Comparison of ENCODE assay signal across 18 cellular contexts in the genomic region with DNA sequence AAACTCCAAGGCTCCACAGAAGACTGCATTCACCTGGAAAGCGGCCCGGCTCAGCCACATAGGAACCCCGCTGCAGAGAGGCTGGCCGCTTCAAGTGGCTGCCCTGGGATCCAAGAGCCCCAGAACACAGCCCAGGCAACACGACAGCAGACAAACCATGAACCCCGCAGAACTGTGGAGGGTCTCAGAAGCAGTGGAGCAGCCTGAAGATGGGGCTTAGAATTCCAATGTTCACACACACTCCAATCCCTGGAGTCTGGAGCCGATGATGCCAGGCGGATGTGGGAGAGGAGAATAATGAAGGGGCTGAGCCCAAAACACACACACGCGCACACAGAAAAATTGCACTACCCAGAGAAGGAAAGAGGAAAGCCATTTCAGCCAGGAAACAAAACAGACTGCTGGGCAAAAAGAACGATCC. TPM values are rescaled to one million over a fixed set of nuclear protein-coding genes. Genes with fewer than 3 reads are reported as not detected.
DNase-seq lines count a peak whose midpoint lies in the region; ATAC-seq and TF ChIP-seq lines count a peak whose summit lies in the region.
"Had no signal": no experiment of that assay in that cellular context is flagged by ENCODE, and none has a peak within 500 bp of the region (broad histone marks: within the 10 kb centered on the region; RNA-seq: fewer than 3 reads in every experiment).

No MANE protein-coding gene starts in this region.

- peaks cover 34% of the 10 kb centered on the region for H3K4me1 Mint-ChIP-seq in WTC11
- H3K4me1 Mint-ChIP-seq: CD14-positive monocyte had no signal

- no peak for TF ChIP-seq CTCF in WTC11 (IDR thresholded peaks at IDR 0.05)
- TF ChIP-seq CTCF in fibroblast of lung (conservative IDR thresholded peaks at IDR 0.05 in 1 of 2, IDR thresholded peaks at IDR 0.05 in 1 of 2; ENCODE audit: low read depth in 1 of 2, low read length in 2 of 2): no peak
- TF ChIP-seq CTCF in tibial artery (IDR thresholded peaks at IDR 0.05): no peak

- no peaks in the 10 kb centered on the region for H3K27me3 ChIP-seq in fibroblast of lung (ENCODE audit: control insufficient read depth, insufficient read depth, low read length)
- no peaks in the 10 kb centered on the region for H3K27me3 ChIP-seq in muscle layer of colon (ENCODE audit: control insufficient read depth in 1 of 2, insufficient read depth in 2 of 2, low read length in 2 of 2)
- H3K27me3 ChIP-seq in tibial artery: no peaks in the 10 kb centered on the region
- H3K27me3 ChIP-seq: body of pancreas, pancreas, vagina had no signal

- no peak for DNase-seq in WTC11 (ENCODE audit: low spot score)
- peak in 1 of 2 donors; percentile 65 for DNase-seq in fibroblast of lung (ENCODE audit: low read depth in 2 of 2)
- DNase-seq in tibial artery: no peak
- no peak for DNase-seq in GOT3 (lab: John Stamatoyannopoulos, UW)
- no peak for DNase-seq in central memory CD4-positive, alpha-beta T cell
- DNase-seq: activated effector memory CD4-positive, alpha-beta T cell treated with anti-CD3 and anti-CD28 coated beads, Interleukin-2, amount 50 U/mL, for 16 hours; body of pancreas; KBM-7; NCI-H1417; NCI-H446 treated with DMSO at 0.1 percent for 48 hours; pancreas; stimulated activated CD4-positive, alpha-beta T cell treated with anti-CD3 and anti-CD28 coated beads, Interleukin-15, amount 100 ng/mL, for 24 hours had no signal

- POLR2A ChIA-PET in WTC11 (lab: Charles Lee): no interaction called here

- H3K36me3 ChIP-seq in fibroblast of lung (ENCODE audit: control insufficient read depth, insufficient read depth, low read length) (no peaks in the 10 kb centered on the region), muscle layer of colon (ENCODE audit: insufficient read depth, low read length) (no peaks in the 10 kb centered on the region), tibial artery (no peaks in the 10 kb centered on the region)
- H3K36me3 ChIP-seq: pancreas, vagina had no signal

- CTCF ChIA-PET in WTC11 (lab: Charles Lee): interaction anchor here (1.2 to 2.0 kb wide), 8 partner anchors 8 to 285 kb away, joined by 3 to 35 read pairs (median 6); a partner anchor contains a TSS

- peaks cover 3% of the 10 kb centered on the region; the same call in 1 of the 2 replicates for H3K27me3 Mint-ChIP-seq in WTC11 (ENCODE audit: low read depth)

- no peak for ATAC-seq in WTC11
- ATAC-seq in HG03045 (IDR thresholded peaks at IDR 0.05; ENCODE audit: unreplicated experiment): no peak
- ATAC-seq: body of pancreas had no signal

- H3K9me3 ChIP-seq in fibroblast of lung (ENCODE audit: control insufficient read depth, insufficient read depth, low read depth, low read length) (no peaks in the 10 kb centered on the region), muscle layer of colon (ENCODE audit: low read length) (no peaks in the 10 kb centered on the region), tibial artery (no peaks in the 10 kb centered on the region)
- H3K9me3 ChIP-seq: body of pancreas, pancreas, vagina had no signal

- peak overlapping the region; percentile 42 for H3K4me2 ChIP-seq in fibroblast of lung (ENCODE audit: extremely low read depth, insufficient read depth, low read length)

- H3K27ac Mint-ChIP-seq in WTC11: peak overlapping the region; percentile 46
- H3K27ac Mint-ChIP-seq: memory B cell had no signal

- no peak overlapping the region for H3K4me3 Mint-ChIP-seq in WTC11
- H3K4me3 Mint-ChIP-seq: CD14-positive monocyte, memory B cell had no signal

- peak overlapping the region in 1 of 4 experiments; percentile 15 for H3K4me3 ChIP-seq in fibroblast of lung (replicated peaks in 1 of 4; ENCODE audit: control extremely low read depth in 1 of 4, insufficient read depth in 1 of 4, low read depth in 3 of 4, low read length in 4 of 4)
- peak overlapping the region in 1 of 2 donors; percentile 23 for H3K4me3 ChIP-seq in muscle layer of colon (ENCODE audit: low read depth in 1 of 2, low read length in 2 of 2)
- peak overlapping the region; percentile 19 to 27 for H3K4me3 ChIP-seq in tibial artery
- H3K4me3 ChIP-seq: body of pancreas, pancreas, vagina had no signal

- H4K20me1 ChIP-seq in fibroblast of lung (ENCODE audit: control insufficient read depth, extremely low read depth, insufficient read depth, low read length): no peaks in the 10 kb centered on the region

- peaks cover 24% of the 10 kb centered on the region for H3K9me3 Mint-ChIP-seq in WTC11

- no peak overlapping the region for H2AFZ ChIP-seq in fibroblast of lung (ENCODE audit: low read length)

- H3K36me3 Mint-ChIP-seq in WTC11: peaks cover 33% of the 10 kb centered on the region
- H3K36me3 Mint-ChIP-seq: CD14-positive monocyte had no signal

- H3K4me1 ChIP-seq in fibroblast of lung (ENCODE audit: control insufficient read depth, extremely low read depth, insufficient read depth, low read length) (no peaks in the 10 kb centered on the region), muscle layer of colon (ENCODE audit: insufficient read depth, low read length) (peaks cover 21% of the 10 kb centered on the region), tibial artery (peaks cover 0 to 7% (median 0%) of the 10 kb centered on the region in 4 donors)
- H3K4me1 ChIP-seq: vagina had no signal

- intact Hi-C loops in tibial artery (cut with DNase I; ENCODE audit: low total_unique reads): no loop called here

- H3K9ac ChIP-seq in fibroblast of lung (ENCODE audit: insufficient read depth, low read length) (no peak overlapping the region), muscle layer of colon (ENCODE audit: low read length) (peak overlapping the region; percentile 22)

- peaks cover 1% of the 10 kb centered on the region for H3K79me2 ChIP-seq in fibroblast of lung (ENCODE audit: control insufficient read depth, insufficient read depth, low read length)

- H3K27ac ChIP-seq in fibroblast of lung (ENCODE audit: insufficient read depth, low read length) (no peak overlapping the region), muscle layer of colon (ENCODE audit: low read depth, low read length) (peak overlapping the region; percentile 28), tibial artery (peak overlapping the region; percentile 45 to 63)
- H3K27ac ChIP-seq: body of pancreas, epithelial cell of prostate, pancreas, vagina had no signal

TF ChIP-seq in WTC11, 78 proteins besides CTCF, POLR2A, EP300 and RAD21 (continues in another document):
- TF ChIP-seq, protein P1, sequence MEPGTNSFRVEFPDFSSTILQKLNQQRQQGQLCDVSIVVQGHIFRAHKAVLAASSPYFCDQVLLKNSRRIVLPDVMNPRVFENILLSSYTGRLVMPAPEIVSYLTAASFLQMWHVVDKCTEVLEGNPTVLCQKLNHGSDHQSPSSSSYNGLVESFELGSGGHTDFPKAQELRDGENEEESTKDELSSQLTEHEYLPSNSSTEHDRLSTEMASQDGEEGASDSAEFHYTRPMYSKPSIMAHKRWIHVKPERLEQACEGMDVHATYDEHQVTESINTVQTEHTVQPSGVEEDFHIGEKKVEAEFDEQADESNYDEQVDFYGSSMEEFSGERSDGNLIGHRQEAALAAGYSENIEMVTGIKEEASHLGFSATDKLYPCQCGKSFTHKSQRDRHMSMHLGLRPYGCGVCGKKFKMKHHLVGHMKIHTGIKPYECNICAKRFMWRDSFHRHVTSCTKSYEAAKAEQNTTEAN (CRISPR knock-in tag; IDR thresholded peaks at IDR 0.05): no peak
- no peak for TF ChIP-seq ZBTB21 (CRISPR knock-in tag; IDR thresholded peaks at IDR 0.05; ENCODE audit: borderline replicate concordance)
- TF ChIP-seq, protein P2, sequence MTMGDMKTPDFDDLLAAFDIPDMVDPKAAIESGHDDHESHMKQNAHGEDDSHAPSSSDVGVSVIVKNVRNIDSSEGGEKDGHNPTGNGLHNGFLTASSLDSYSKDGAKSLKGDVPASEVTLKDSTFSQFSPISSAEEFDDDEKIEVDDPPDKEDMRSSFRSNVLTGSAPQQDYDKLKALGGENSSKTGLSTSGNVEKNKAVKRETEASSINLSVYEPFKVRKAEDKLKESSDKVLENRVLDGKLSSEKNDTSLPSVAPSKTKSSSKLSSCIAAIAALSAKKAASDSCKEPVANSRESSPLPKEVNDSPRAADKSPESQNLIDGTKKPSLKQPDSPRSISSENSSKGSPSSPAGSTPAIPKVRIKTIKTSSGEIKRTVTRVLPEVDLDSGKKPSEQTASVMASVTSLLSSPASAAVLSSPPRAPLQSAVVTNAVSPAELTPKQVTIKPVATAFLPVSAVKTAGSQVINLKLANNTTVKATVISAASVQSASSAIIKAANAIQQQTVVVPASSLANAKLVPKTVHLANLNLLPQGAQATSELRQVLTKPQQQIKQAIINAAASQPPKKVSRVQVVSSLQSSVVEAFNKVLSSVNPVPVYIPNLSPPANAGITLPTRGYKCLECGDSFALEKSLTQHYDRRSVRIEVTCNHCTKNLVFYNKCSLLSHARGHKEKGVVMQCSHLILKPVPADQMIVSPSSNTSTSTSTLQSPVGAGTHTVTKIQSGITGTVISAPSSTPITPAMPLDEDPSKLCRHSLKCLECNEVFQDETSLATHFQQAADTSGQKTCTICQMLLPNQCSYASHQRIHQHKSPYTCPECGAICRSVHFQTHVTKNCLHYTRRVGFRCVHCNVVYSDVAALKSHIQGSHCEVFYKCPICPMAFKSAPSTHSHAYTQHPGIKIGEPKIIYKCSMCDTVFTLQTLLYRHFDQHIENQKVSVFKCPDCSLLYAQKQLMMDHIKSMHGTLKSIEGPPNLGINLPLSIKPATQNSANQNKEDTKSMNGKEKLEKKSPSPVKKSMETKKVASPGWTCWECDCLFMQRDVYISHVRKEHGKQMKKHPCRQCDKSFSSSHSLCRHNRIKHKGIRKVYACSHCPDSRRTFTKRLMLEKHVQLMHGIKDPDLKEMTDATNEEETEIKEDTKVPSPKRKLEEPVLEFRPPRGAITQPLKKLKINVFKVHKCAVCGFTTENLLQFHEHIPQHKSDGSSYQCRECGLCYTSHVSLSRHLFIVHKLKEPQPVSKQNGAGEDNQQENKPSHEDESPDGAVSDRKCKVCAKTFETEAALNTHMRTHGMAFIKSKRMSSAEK (CRISPR knock-in tag; IDR thresholded peaks at IDR 0.05; ENCODE audit: borderline replicate concordance): no peak

RNA-seq across cellular contexts. Expression of a gene that starts 52.4 kb away (rescaled TPM):
- 34.4 to 36.3 TPM (median 36.0 TPM) in 3 replicates for total RNA-seq in WTC11 (2021)
- 11.3 and 16.3 TPM in 2 replicates for total RNA-seq in fibroblast of lung
- polyA plus RNA-seq in fibroblast of lung: 4.4 TPM in 2 replicates
- polyA plus RNA-seq in fibroblast of lung (2012): 3.8 and 4.3 TPM in 2 replicates
- polyA minus RNA-seq in fibroblast of lung (ENCODE audit: low replicate concordance): 1.4 and 2.9 TPM in 2 replicates
